In the genomic region with DNA sequence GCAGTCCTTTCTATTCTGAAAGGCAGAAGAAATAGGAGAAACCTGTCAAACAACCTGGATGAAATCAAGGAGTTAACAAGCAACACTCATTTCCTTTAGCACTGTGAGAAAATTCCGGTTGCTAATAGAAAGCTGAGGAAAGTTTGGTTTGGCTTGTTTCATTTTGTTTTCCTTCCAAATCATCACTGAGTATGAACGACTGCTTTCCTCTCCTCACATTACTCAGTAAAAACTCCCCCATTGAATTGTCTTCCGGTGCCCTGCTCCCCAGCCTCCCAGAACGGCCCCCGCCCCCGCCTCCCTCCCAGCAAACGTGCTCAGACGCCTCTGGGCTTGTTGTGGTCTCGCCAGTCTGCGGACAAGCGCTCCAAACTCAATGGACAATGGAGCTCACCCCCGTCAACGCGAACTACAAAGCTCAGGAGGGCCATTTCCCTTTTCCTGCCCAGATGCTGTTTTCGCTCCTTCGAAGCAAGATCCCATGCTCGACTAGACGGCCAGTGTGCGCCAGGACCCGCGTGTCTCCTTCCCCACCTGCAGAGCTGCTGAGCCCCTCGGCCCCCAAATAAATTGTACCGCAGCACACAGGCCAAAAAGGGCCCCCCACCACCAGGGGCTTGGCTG, we compare ENCODE assay signal across 8 cellular contexts. TPM values are rescaled to one million over a fixed set of nuclear protein-coding genes. Genes with fewer than 3 reads are reported as not detected.
DNase-seq lines count a peak whose midpoint lies in the region; ATAC-seq, FAIRE-seq and TF ChIP-seq lines count a peak whose summit lies in the region.

No MANE protein-coding gene starts in this region.

- BruUV-seq in mammary epithelial cell (replicated peaks; lab: Mats Ljungman, UMichigan): no TSS peak

- intact Hi-C loops in mammary epithelial cell (cut with micrococcal nuclease): no loop called here

- H3K27me3 ChIP-seq in mammary epithelial cell (ENCODE audit: insufficient read depth, low read length): no peaks in the 10 kb centered on the region
- H3K27me3 ChIP-seq in iPS-20b (ENCODE audit: insufficient read depth, low read length): peaks cover 14% of the 10 kb centered on the region

- TF ChIP-seq CTCF in VCaP (conservative IDR thresholded peaks at IDR 0.05) (no peak), mammary epithelial cell (conservative IDR thresholded peaks at IDR 0.05 in 1 of 2, IDR thresholded peaks at IDR 0.05 in 1 of 2; ENCODE audit: extremely low read depth in 1 of 2, insufficient read depth in 1 of 2, low read depth in 1 of 2, low read length in 2 of 2) (no peak)

- no peaks in the 10 kb centered on the region for H3K9me3 ChIP-seq in mammary epithelial cell (replicated peaks; ENCODE audit: insufficient read depth, low read length)
- H3K9me3 ChIP-seq in iPS-20b (ENCODE audit: insufficient read depth, low read depth, low read length): no peaks in the 10 kb centered on the region

- H3K36me3 ChIP-seq in mammary epithelial cell (ENCODE audit: insufficient read depth, low read length) (peaks cover 4% of the 10 kb centered on the region), iPS-20b (ENCODE audit: insufficient read depth, low read depth, low read length) (peaks cover 9% of the 10 kb centered on the region; the same call in 1 of the 2 replicates)

- peak overlapping the region; percentile 85 for H2AFZ ChIP-seq in mammary epithelial cell (ENCODE audit: low read depth, low read length)

- H3K4me3 ChIP-seq in mammary epithelial cell (replicated peaks in 1 of 3; ENCODE audit: insufficient read depth in 1 of 3, low read depth in 2 of 3, low read length in 3 of 3) (peak overlapping the region; percentile 78 to 93 (median 92)), iPS-20b (ENCODE audit: low read length) (peak overlapping the region; percentile 97), skin epidermis (peak overlapping the region; percentile 87 to 99 (median 93))

- in situ Hi-C loops in mammary epithelial cell (cut with MboI; ENCODE audit: low sequenced_read_pairs in 2 of 2): loop anchor here in 1 of 2 donors (25.0 kb wide), 1 partner anchor 510 kb away; a partner anchor contains a TSS

- H3K9ac ChIP-seq in mammary epithelial cell (ENCODE audit: insufficient read depth, low read length) (peak overlapping the region; percentile 84), iPS-20b (ENCODE audit: low read depth, low read length) (peak overlapping the region; percentile 96)

- H3K27ac ChIP-seq in VCaP (peak overlapping the region; percentile 94), mammary epithelial cell (ENCODE audit: insufficient read depth, low read depth, low read length) (peak overlapping the region; percentile 78), iPS-20b (ENCODE audit: low read length) (peak overlapping the region; percentile 69), skin epidermis (peak overlapping the region; percentile 78 to 97 (median 92))

- H3K4me2 ChIP-seq in mammary epithelial cell (ENCODE audit: insufficient read depth, low read depth, low read length): peak overlapping the region; percentile 90

- H3K79me2 ChIP-seq in mammary epithelial cell (ENCODE audit: insufficient read depth, low read length): peaks cover 53% of the 10 kb centered on the region

- peak; percentile 69 for FAIRE-seq in GM12891 (lab: Jason Lieb, UNC)

- ATAC-seq in HG02610 (IDR thresholded peaks at IDR 0.05; ENCODE audit: unreplicated experiment): peak; percentile 55

- H3K4me1 ChIP-seq in mammary epithelial cell (ENCODE audit: insufficient read depth, low read length) (peaks cover 23% of the 10 kb centered on the region), iPS-20b (ENCODE audit: insufficient read depth, low read length) (peaks cover 7% of the 10 kb centered on the region; the same call in 1 of the 2 replicates)

- H4K20me1 ChIP-seq in mammary epithelial cell (ENCODE audit: insufficient read depth, low read length): peaks cover 3% of the 10 kb centered on the region

- dilution Hi-C loops in mammary epithelial cell (cut with HindIII; ENCODE audit: low sequenced_read_pairs): no loop called here

- 0% methylated on average over 8 of the region's 23 CpGs for WGBS in mammary epithelial cell (ENCODE audit: low coverage, missing lambda C conversion rate)

- DNase-seq in GM12891 (ENCODE audit: insufficient read length, low spot score) (peak; percentile 54), NCI-H146 treated with DMSO at 0.1 percent for 48 hours (lab: John Stamatoyannopoulos, UW; ENCODE audit: unreplicated experiment) (peak; percentile 54), mammary epithelial cell (peak; percentile 92), OCI-M2 (lab: John Stamatoyannopoulos, UW; ENCODE audit: unreplicated experiment) (no peak)

- peak; percentile 54; the same call in 1 of the 2 replicates for TF ChIP-seq POLR2A in GM12891 (IDR thresholded peaks at IDR 0.05; ENCODE audit: low read depth, low read length)

- CTCF ChIA-PET in mammary epithelial cell (lab: Charles Lee; ENCODE audit: low non-redundant PET): interaction anchor here (0.6 kb wide), 1 partner anchor 96 kb away, joined by 3 read pairs; no protein-coding TSS in a partner anchor

TF ChIP-seq in GM12891, 5 proteins besides CTCF, POLR2A, EP300 and RAD21:
- TF ChIP-seq TAF1 (IDR thresholded peaks at IDR 0.05; ENCODE audit: low read depth, low read length) (no peak), SPI1 (IDR thresholded peaks at IDR 0.05; ENCODE audit: low read depth, low read length) (peak; percentile 53), PAX5 (IDR thresholded peaks at IDR 0.05; ENCODE audit: insufficient read depth, low read length, severe bottlenecking) (no peak), POU2F2 (IDR thresholded peaks at IDR 0.05; ENCODE audit: low read depth, low read length) (peak; percentile 55; the same call in 1 of the 2 replicates), POLR2AphosphoS5 (IDR thresholded peaks at IDR 0.05; ENCODE audit: low read depth, low read length) (peak; percentile 63; the same call in 1 of the 2 replicates)

RNA-seq across cellular contexts. Expression of a gene that starts 0.7 kb away (rescaled TPM):
- polyA plus RNA-seq in GM12891 (2012; ENCODE audit: low read depth, missing spikeins): 10.9 TPM
- 10 to 100 TPM; 40.8 to 47.2 TPM for total RNA-seq in mammary epithelial cell
- polyA plus RNA-seq in mammary epithelial cell: 20.6 TPM
- polyA minus RNA-seq in mammary epithelial cell: 37.3 TPM

RNA-seq across cellular contexts. Expression of a gene that starts 11.9 kb away (rescaled TPM):
- 24.6 TPM for polyA plus RNA-seq in GM12891 (2012; ENCODE audit: low read depth, missing spikeins)
- total RNA-seq in mammary epithelial cell: 10 to 100 TPM; 20.4 to 46.3 TPM
- polyA plus RNA-seq in mammary epithelial cell: 18.0 TPM
- 32.5 TPM for polyA minus RNA-seq in mammary epithelial cell
